In the genomic region with DNA sequence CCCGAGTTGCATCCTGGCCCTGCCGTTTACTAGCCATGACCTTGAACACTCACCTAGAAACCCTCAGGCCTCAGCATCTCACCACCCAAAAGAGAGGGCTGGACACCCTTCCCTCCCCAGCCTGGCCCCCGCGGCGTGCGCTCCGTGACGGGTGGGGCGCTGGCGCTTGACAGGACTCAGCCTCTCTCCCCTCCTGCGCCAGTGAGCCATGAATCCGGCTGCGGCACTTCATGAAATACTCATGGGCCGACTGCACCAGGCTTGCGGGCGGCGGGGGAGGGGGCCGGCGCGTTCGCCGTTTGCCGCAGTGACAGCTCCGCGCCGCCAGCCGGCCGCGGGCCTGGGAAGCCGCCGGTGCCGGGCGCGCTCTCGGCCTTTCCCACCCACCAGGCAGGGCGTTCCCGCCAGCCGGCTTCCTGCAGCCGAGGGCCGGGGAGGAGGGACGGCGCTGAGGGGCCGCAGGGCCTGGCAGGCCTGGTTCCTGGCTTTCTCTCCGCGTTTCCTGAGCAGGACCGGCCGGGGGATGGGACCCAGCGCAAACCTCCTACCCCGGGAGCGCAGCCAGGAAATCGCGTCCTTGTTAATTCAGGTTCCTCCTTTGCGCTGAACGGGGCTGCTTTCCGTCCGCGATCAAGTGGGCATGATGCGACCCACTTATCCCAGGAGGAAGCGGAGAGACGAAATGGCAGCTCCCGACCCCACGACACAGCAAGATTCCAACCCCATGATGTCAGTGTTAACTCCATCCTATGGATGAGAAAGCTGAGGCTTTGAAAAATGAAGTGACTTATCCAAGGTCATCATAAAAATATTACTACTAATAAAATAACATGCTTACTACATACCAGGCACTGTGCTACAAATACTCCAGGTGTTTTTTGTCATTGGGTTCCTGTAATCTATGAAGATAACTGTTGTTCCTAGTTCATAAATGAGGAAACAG, we compare ENCODE assay signal across 8 cellular contexts. TPM values are rescaled to one million over a fixed set of nuclear protein-coding genes. Genes with fewer than 3 reads are reported as not detected.
DNase-seq lines count a peak whose midpoint lies in the region; ATAC-seq lines count a peak whose summit lies in the region.

No MANE protein-coding gene starts in this region.

- no peaks in the 10 kb centered on the region for H3K36me3 Mint-ChIP-seq in CD4-positive, alpha-beta memory T cell

- ATAC-seq in GM19395 (IDR thresholded peaks at IDR 0.05; ENCODE audit: unreplicated experiment) (peak; percentile 75), HG03025 (IDR thresholded peaks at IDR 0.05; ENCODE audit: low FRiP score, unreplicated experiment) (no peak)

- peak overlapping the region; percentile 71 to 87 (median 78) for H3K4me3 Mint-ChIP-seq in CD4-positive, alpha-beta memory T cell

- H3K27ac ChIP-seq in CD4-positive, alpha-beta memory T cell (ENCODE audit: low read depth, low read length) = no peak overlapping the region
- H3K27ac ChIP-seq in rectal smooth muscle tissue (ENCODE audit: low read depth, low read length) = peak overlapping the region; percentile 97

- H3K27ac Mint-ChIP-seq in CD4-positive, alpha-beta memory T cell = peak overlapping the region in 3 of 7 donors; percentile 22 to 62 (median 46)

- H3K4me3 ChIP-seq in CD4-positive, alpha-beta memory T cell (ENCODE audit: low read length in 2 of 2) = peak overlapping the region in 1 of 2 donors; percentile 41
- H3K4me3 ChIP-seq in rectal smooth muscle tissue (ENCODE audit: low read length) = peak overlapping the region; percentile 73

- H3K4me1 ChIP-seq in CD4-positive, alpha-beta memory T cell (ENCODE audit: insufficient read depth, low read length) = peaks cover 14% of the 10 kb centered on the region
- H3K4me1 ChIP-seq in rectal smooth muscle tissue (ENCODE audit: control insufficient read depth, insufficient read depth, low read length) = no peaks in the 10 kb centered on the region

- H3K9ac ChIP-seq in rectal smooth muscle tissue (ENCODE audit: low read length) = peak overlapping the region; percentile 72

- H3K27me3 ChIP-seq in CD4-positive, alpha-beta memory T cell (ENCODE audit: insufficient read depth, low read length) = no peaks in the 10 kb centered on the region
- no peaks in the 10 kb centered on the region for H3K27me3 ChIP-seq in rectal smooth muscle tissue (ENCODE audit: control insufficient read depth, insufficient read depth, low read length)

- H3K36me3 ChIP-seq in CD4-positive, alpha-beta memory T cell (ENCODE audit: insufficient read depth, low read length) = no peaks in the 10 kb centered on the region
- no peaks in the 10 kb centered on the region for H3K36me3 ChIP-seq in rectal smooth muscle tissue (ENCODE audit: control insufficient read depth, insufficient read depth, low read length)

- intact Hi-C loops in CD4-positive, alpha-beta memory T cell (cut with micrococcal nuclease) = no loop called here

- H3K4me1 Mint-ChIP-seq in CD4-positive, alpha-beta memory T cell = peaks cover 6 to 17% (median 11%) of the 10 kb centered on the region in 4 donors

- CTCF ChIA-PET in CD4-positive, alpha-beta memory T cell (lab: Charles Lee; ENCODE audit: partially characterized antibody) = interaction anchor here (1.4 to 17.5 kb wide), 3 partner anchors 9 to 80 kb away, joined by 4 to 694 read pairs (median 4); a partner anchor contains a TSS

- no peaks in the 10 kb centered on the region for H3K9me3 ChIP-seq in CD4-positive, alpha-beta memory T cell (ENCODE audit: control insufficient read depth in 1 of 2, low read length in 2 of 2)

- no peaks in the 10 kb centered on the region for H3K9me3 Mint-ChIP-seq in CD4-positive, alpha-beta memory T cell

- DNase-seq in CD4-positive, alpha-beta memory T cell = peak; percentile 30 to 62 (median 31)
- peak; percentile 45 for DNase-seq in KG1 (lab: John Stamatoyannopoulos, UW)
- peak; percentile 44 for DNase-seq in T-helper 9 cell
- peak; percentile 94 for DNase-seq in astrocyte of the hippocampus (ENCODE audit: low read depth, low spot score)
- DNase-seq in hypothalamus (lab: John Stamatoyannopoulos, UW) = peak in 41 of 51 donors; percentile 16 to 89 (median 56)

- H3K27me3 Mint-ChIP-seq in CD4-positive, alpha-beta memory T cell = peaks cover 0 to 1% of the 10 kb centered on the region in 2 donors

- POLR2A ChIA-PET in CD4-positive, alpha-beta memory T cell (lab: Charles Lee; ENCODE audit: partially characterized antibody) = interaction anchor here (0.7 to 1.4 kb wide), 5 partner anchors 30 to 78 kb away, joined by 3 to 5 read pairs (median 4); no protein-coding TSS in a partner anchor

RNA-seq across cellular contexts. Expression of a gene that starts 9.1 kb away (rescaled TPM):
- total RNA-seq in CD4-positive, alpha-beta memory T cell = 10 to 100 TPM; 24.7 to 27.9 TPM
- 10 to 100 TPM; 11.6 to 39.3 TPM for polyA plus RNA-seq in CD4-positive, alpha-beta memory T cell

RNA-seq across cellular contexts. Expression of a gene that starts 39.6 kb away (rescaled TPM):
- not detected for total RNA-seq in CD4-positive, alpha-beta memory T cell
- polyA plus RNA-seq in CD4-positive, alpha-beta memory T cell = not detected

Comparison
In these comparisons a context has a peak if more than half of its experiments do, and no peak if none do; other contexts are left out.
1. DNase-seq: peak in every context shown above with its lines; median percentile 94 in astrocyte of the hippocampus; 56 in hypothalamus; 45 in KG1; 44 in T-helper 9 cell; 31 in CD4-positive, alpha-beta memory T cell.